Comparison of ENCODE assay signal across 17 cellular contexts in genomic region chr5:57937501-57937900, GRCh38.
"Had no signal": no experiment of that assay in that cellular context is flagged by ENCODE, and none has a peak within 500 bp of the region (broad histone marks: within the 10 kb centered on the region; RNA-seq: fewer than 3 reads in every experiment).

No MANE protein-coding gene starts in this region.

- H3K27ac ChIP-seq: brain microvascular endothelial cell, foreskin keratinocyte, neutrophil, suprapubic skin had no signal

- H3K36me3 ChIP-seq: brain microvascular endothelial cell, neutrophil, suprapubic skin had no signal

- H3K4me1 ChIP-seq: suprapubic skin had no signal

- ATAC-seq: foreskin keratinocyte; left lobe of liver; naive thymus-derived CD8-positive, alpha-beta T cell had no signal

- H3K27me3 ChIP-seq: brain microvascular endothelial cell, foreskin keratinocyte, neutrophil, suprapubic skin had no signal

- DNase-seq: activated CD4-positive, alpha-beta T cell treated with anti-CD3 and anti-CD28 coated beads, Interleukin-2, amount 10 ng/mL, durations not matched to agents 7 days and 5 days; activated CD4-positive, CD25-positive, alpha-beta regulatory T cell; activated naive CD4-positive, alpha-beta T cell treated with anti-CD3 and anti-CD28 coated beads, Interleukin-2, amount 50 U/mL, for 16 hours; amniotic stem cell; cerebellar nuclear complex; dermis blood vessel endothelial cell; foreskin keratinocyte; head of caudate nucleus; mammary epithelial cell; naive thymus-derived CD8-positive, alpha-beta T cell; stimulated activated CD4-positive, alpha-beta T cell treated with anti-CD3 and anti-CD28 coated beads, Interleukin-1b, Interleukin-23, amount 100 ng/mL, for 48 hours; stimulated activated naive CD4-positive, alpha-beta T cell; T-helper 2 cell had no signal

- H3K4me3 ChIP-seq: suprapubic skin had no signal
